ENCODE assay signal across 8 cellular contexts in the genomic region with DNA sequence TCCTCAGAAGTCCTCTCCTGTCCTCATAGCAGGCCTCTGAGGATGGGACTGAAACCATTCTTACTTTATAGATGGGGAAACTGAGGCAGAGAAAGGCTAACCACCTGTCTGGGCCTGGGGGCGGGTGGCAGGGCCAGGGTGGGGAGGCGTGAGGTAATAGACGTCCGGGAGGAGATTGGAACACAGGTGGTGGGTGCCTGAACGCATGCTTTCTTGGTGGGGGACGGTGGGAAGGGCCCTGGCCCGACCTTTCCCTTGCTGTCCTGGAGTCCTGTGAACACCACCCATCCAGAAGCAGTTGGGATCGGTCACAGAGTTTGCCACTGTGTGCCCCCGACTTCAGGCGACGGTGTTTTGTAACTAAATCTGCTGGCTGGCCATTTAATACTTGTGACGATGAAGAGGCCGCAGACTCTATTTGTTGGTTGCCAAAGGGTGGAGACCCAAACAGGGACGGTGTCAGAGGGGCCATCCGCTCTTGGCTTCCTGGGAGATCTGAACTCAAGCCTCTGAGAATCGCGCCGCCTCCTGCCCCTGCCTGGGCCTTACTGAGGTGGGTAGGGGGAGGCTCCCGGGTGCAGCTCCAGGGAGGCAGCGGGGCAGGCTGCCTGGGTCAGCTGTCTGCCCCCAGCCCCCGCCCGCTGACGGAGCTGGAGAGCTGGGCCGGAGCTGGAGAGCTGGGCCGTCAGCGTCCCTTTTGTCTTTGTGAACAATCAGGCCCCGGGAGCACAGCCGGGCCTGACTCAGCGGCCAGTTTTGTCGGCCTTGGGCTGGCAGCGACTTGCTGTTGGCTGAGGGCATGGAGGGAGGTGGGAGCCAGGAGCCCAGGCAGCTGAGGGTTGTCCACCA. TPM values are rescaled to one million over a fixed set of nuclear protein-coding genes. Genes with fewer than 3 reads are reported as not detected.
DNase-seq lines count a peak whose midpoint lies in the region; ATAC-seq and TF ChIP-seq lines count a peak whose summit lies in the region.

No MANE protein-coding gene starts in this region.

- no peak for TF ChIP-seq CTCF in heart right ventricle (IDR thresholded peaks at IDR 0.05)
- TF ChIP-seq CTCF in prostate gland (IDR thresholded peaks at IDR 0.05): no peak

- peak; percentile 44 to 76 (median 66) for ATAC-seq in heart right ventricle
- no peak for ATAC-seq in esophagus mucosa

- H3K9me3 ChIP-seq in heart right ventricle: no peaks in the 10 kb centered on the region
- no peaks in the 10 kb centered on the region for H3K9me3 ChIP-seq in prostate gland

- H3K27ac ChIP-seq in heart right ventricle (peak overlapping the region; percentile 67 to 97 (median 88)), prostate gland (peak overlapping the region; percentile 78 to 81)

- 32 to 36% methylated on average over 31 of the region's 31 CpGs for WGBS in heart right ventricle, 2 donors
- WGBS in prostate gland: 46% methylated on average over 29 of the region's 31 CpGs

- intact Hi-C loops in heart right ventricle (cut with DNase I): loop anchor here in 5 of 10 donors (2.0 to 5.0 kb wide), 3 partner anchors 37 to 42 kb away; no protein-coding TSS in a partner anchor
- intact Hi-C loops in prostate gland (cut with DNase I): loop anchor here (2.0 to 10.0 kb wide), 2 partner anchors 45 to 319 kb away; partner anchors contain the start of gene PMEPA1

- DNase-seq in H7 (peak; percentile 92), amygdala (lab: John Stamatoyannopoulos, UW) (peak; percentile 35 to 99 (median 90)), heart right ventricle (peak; percentile 80 to 82), prostate gland (ENCODE audit: low spot score) (peak; percentile 53), hepatic stellate cell (ENCODE audit: low spot score) (no peak), SK-N-DZ (ENCODE audit: low spot score) (no peak), T-helper 1 cell (no peak)

- no peaks in the 10 kb centered on the region for H3K27me3 ChIP-seq in H7 (ENCODE audit: control insufficient read depth, insufficient read depth, low read length)
- no peaks in the 10 kb centered on the region for H3K27me3 ChIP-seq in heart right ventricle
- H3K27me3 ChIP-seq in prostate gland (replicated peaks; ENCODE audit: insufficient read depth): no peaks in the 10 kb centered on the region

- H3K36me3 ChIP-seq in H7 (replicated peaks; ENCODE audit: control insufficient read depth, insufficient read depth, low read length) (peaks cover 26% of the 10 kb centered on the region), heart right ventricle (peaks cover 0 to 56% (median 9%) of the 10 kb centered on the region in 9 donors), prostate gland (peaks cover 0 to 4% of the 10 kb centered on the region in 2 donors)

- no peak for TF ChIP-seq POLR2A in prostate gland (IDR thresholded peaks at IDR 0.05)

- H3K4me3 ChIP-seq in H7 (ENCODE audit: insufficient read depth, low read depth, low read length): no peak overlapping the region
- peak overlapping the region in 7 of 10 donors; percentile 11 to 29 (median 18) for H3K4me3 ChIP-seq in heart right ventricle
- H3K4me3 ChIP-seq in prostate gland: no peak overlapping the region

- peaks cover 26 to 91% (median 90%) of the 10 kb centered on the region in 9 donors for H3K4me1 ChIP-seq in heart right ventricle
- H3K4me1 ChIP-seq in prostate gland (replicated peaks): peaks cover 5% of the 10 kb centered on the region

RNA-seq across cellular contexts. Expression of gene RBM38, which starts 4.1 kb away (rescaled TPM):
- 75.6 and 91.7 TPM in 2 replicates for total RNA-seq in H7 (2014; rRNA removed; shearing (Covaris generic))
- 100 to 1,000 TPM in 1 of 10 donors, 10 to 100 TPM in 9; 35.5 to 119 (median 50.2) TPM for total RNA-seq in heart right ventricle
- polyA plus RNA-seq in heart right ventricle: 100 to 1,000 TPM in 1 of 2 donors, 10 to 100 TPM in 1; 47.6 to 104 TPM
- 100 to 1,000 TPM in 1 of 2 donors, 10 to 100 TPM in 1; 29.9 to 104 TPM for total RNA-seq in prostate gland
- 73.7 and 78.2 TPM in 2 replicates for polyA plus RNA-seq in SK-N-DZ (2014; cell fraction: cytosol; rRNA removed)
- 38.1 and 43.3 TPM in 2 replicates for polyA plus RNA-seq in SK-N-DZ (2014; cell fraction: nucleus; rRNA removed)
- 12.3 TPM for total RNA-seq in esophagus mucosa

RNA-seq across cellular contexts. Expression of gene RAE1, which starts 44.3 kb away (rescaled TPM):
- total RNA-seq in H7 (2014; rRNA removed; shearing (Covaris generic)): 48.2 and 53.2 TPM in 2 replicates
- total RNA-seq in heart right ventricle (10 to 100 TPM; 11.8 to 19.9 (median 15.5) TPM), prostate gland (10 to 100 TPM; 21.7 to 49.9 TPM), esophagus mucosa (22.8 TPM)
- polyA plus RNA-seq in heart right ventricle: 10 to 100 TPM in 1 of 2 donors, 1 to 10 TPM in 1; 6.2 to 18.9 TPM
- 122 and 147 TPM in 2 replicates for polyA plus RNA-seq in SK-N-DZ (2014; cell fraction: cytosol; rRNA removed)
- polyA plus RNA-seq in SK-N-DZ (2014; cell fraction: nucleus; rRNA removed): 79.9 and 108 TPM in 2 replicates

Comparison
In these comparisons a context has a peak if more than half of its experiments do, and no peak if none do; other contexts are left out.
1. DNase-seq: peak in H7 (single experiment), amygdala (56 of 56), heart right ventricle (2 of 2) and prostate gland (single experiment); none in hepatic stellate cell (single experiment), SK-N-DZ (single experiment) and T-helper 1 cell (0 of 5).
2. H3K4me3 ChIP-seq: peak in heart right ventricle (7 of 10); none in H7 (single experiment) and prostate gland (0 of 2).